Comparison of ENCODE assay signal across 25 cellular contexts in the genomic region with DNA sequence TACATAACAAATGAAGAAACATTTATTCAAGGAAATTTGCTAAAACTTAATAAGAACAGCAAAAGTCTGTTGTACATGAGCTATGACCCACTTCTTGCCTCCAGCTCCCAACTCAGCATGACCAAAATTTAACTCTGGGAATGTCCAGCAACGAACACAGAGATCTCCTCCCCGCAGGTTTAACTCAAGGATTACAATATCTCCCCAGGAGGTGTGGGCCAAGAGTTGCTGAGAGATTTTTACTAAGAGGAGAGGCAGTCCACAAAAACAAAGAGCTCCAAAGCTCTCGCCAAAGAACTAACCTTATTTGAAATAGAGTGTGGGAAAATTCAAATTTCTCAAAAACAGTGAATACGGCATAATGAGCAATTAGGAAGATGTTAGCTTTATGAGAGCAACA.
"Had no signal": no experiment of that assay in that cellular context is flagged by ENCODE, and none has a peak within 500 bp of the region (broad histone marks: within the 10 kb centered on the region; RNA-seq: fewer than 3 reads in every experiment).

No MANE protein-coding gene starts in this region.

- H3K27ac Mint-ChIP-seq: activated naive CD4-positive, alpha-beta T cell treated with anti-CD3 and anti-CD28 coated beads, Interleukin-2, amount 50 U/mL, for 72 hours; activated T-cell treated with anti-CD3 and anti-CD28 coated beads, Interleukin-2, amount 50 U/mL, for 72 hours; natural killer cell treated with Interleukin-12 subunit alpha and Interleukin-12 subunit beta and Interleukin-15 and Interleukin-18, amount 100 ng/mL, for 72 hours had no signal

- H3K4me3 ChIP-seq: cardiac muscle cell, colonic mucosa, left ventricle myocardium inferior, lung, mucosa of descending colon, skin epidermis, testis, transverse colon had no signal

- H3K27me3 ChIP-seq: cardiac muscle cell, colonic mucosa, neutrophil, testis, transverse colon had no signal

- H3K4me1 ChIP-seq: colonic mucosa, left ventricle myocardium inferior, testis, transverse colon had no signal

- H3K27ac ChIP-seq: cardiac muscle cell, colonic mucosa, left ventricle myocardium inferior, neutrophil, skin epidermis, testis, transverse colon had no signal

- H3K36me3 ChIP-seq: cardiac muscle cell, colonic mucosa, left ventricle myocardium inferior, neutrophil, transverse colon had no signal

- DNase-seq: activated CD4-positive, alpha-beta T cell treated with anti-CD3 and anti-CD28 coated beads, Interleukin-2, amount 50 U/mL, for 4 hours; activated naive CD4-positive, alpha-beta T cell; activated T-cell treated with anti-CD3 and anti-CD28 coated beads for 4 hours; activated T-cell treated with anti-CD3 and anti-CD28 coated beads, Interleukin-2, amount 50 U/mL, for 72 hours; cerebellar nuclear complex; colonic mucosa; effector memory CD4-positive, alpha-beta T cell; erythroblast; head of caudate nucleus; islet precursor cell; left ventricle myocardium inferior; mucosa of descending colon; stimulated activated CD4-positive, alpha-beta T cell treated with anti-CD3 and anti-CD28 coated beads, Interleukin-12 subunit alpha, Interleukin-12 subunit beta, amount 100 ng/mL, for 4 hours; stimulated activated CD4-positive, alpha-beta T cell treated with anti-CD3 and anti-CD28 coated beads, Interleukin-4, amount 100 ng/mL, for 1 hour; stimulated activated naive CD8-positive, alpha-beta T cell treated with anti-CD3 and anti-CD28 coated beads, Interleukin-15, Interleukin-2, amounts not matched to agents 100 U/mL and 50 U/mL, for 24 hours; T-helper 2 cell; testis; transverse colon had no signal

- H3K27me3 Mint-ChIP-seq: natural killer cell treated with Interleukin-12 subunit alpha and Interleukin-12 subunit beta and Interleukin-15 and Interleukin-18, amount 100 ng/mL, for 72 hours had no signal

- ATAC-seq: activated naive CD4-positive, alpha-beta T cell treated with anti-CD3 and anti-CD28 coated beads, Interleukin-2, amount 50 U/mL, for 72 hours; activated T-cell treated with anti-CD3 and anti-CD28 coated beads, Interleukin-2, amount 50 U/mL, for 72 hours; mucosa of descending colon; natural killer cell treated with Interleukin-12 subunit alpha and Interleukin-12 subunit beta and Interleukin-15 and Interleukin-18, amount 100 ng/mL, for 72 hours; sciatic nerve; stimulated activated naive CD8-positive, alpha-beta T cell treated with anti-CD3 and anti-CD28 coated beads, Interleukin-15, Interleukin-2, amounts not matched to agents 100 U/mL and 50 U/mL, for 24 hours had no signal

- H3K4me3 Mint-ChIP-seq: activated T-cell treated with anti-CD3 and anti-CD28 coated beads, Interleukin-2, amount 50 U/mL, for 72 hours; natural killer cell treated with Interleukin-12 subunit alpha and Interleukin-12 subunit beta and Interleukin-15 and Interleukin-18, amount 100 ng/mL, for 72 hours had no signal

- H3K9me3 ChIP-seq: colonic mucosa, mucosa of descending colon, neutrophil, testis, transverse colon had no signal
